ENCODE assay signal across 23 cellular contexts in the genomic region with DNA sequence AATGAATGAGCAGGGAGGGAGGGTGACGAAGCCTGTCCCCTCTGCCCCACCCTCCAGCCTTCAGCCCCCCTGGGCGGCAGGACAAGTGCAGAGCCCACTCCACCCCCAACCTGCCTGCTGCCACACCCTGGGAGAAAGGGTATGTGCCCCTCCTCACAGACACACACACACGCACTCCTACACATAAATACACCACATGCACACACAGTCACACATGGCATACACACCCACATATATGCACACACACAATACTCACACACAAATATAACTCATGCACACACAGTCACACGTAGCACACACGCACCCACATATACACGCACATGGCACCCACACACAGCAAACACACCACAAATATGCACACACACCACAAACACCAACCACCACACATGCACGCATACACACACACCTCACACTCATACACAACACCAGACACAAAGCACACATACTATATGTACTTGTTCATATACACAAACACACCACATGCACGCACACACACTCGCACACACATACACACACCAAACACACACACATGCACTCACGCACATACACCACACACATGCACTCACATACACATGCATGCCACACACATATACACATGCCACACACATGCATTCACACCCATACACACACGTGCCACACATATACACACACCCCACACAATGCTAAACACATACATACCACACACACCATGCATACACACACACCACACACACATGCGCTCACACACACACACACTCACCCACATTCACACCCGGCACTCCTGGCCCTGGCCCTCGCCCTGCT. TPM values are rescaled to one million over a fixed set of nuclear protein-coding genes. Genes with fewer than 3 reads are reported as not detected.
DNase-seq lines count a peak whose midpoint lies in the region; ATAC-seq lines count a peak whose summit lies in the region.
"Had no signal": no experiment of that assay in that cellular context is flagged by ENCODE, and none has a peak within 500 bp of the region (broad histone marks: within the 10 kb centered on the region; RNA-seq: fewer than 3 reads in every experiment).

No MANE protein-coding gene starts in this region.

- peak overlapping the region; percentile 50 for H3K27ac Mint-ChIP-seq in stimulated activated naive CD8-positive, alpha-beta T cell treated with anti-CD3 and anti-CD28 coated beads, Interleukin-15, Interleukin-2, amounts not matched to agents 100 ng/mL and 50 ng/mL, for 24 hours
- H3K27ac Mint-ChIP-seq in stimulated activated naive CD8-positive, alpha-beta T cell treated with anti-CD3 and anti-CD28 coated beads, Interleukin-15, amount 100 ng/mL, for 72 hours: no peak overlapping the region
- H3K27ac Mint-ChIP-seq in activated CD8-positive, alpha-beta T cell treated with anti-CD3 and anti-CD28 coated beads, Interleukin-2, amount 10 ng/mL, durations not matched to agents 7 days and 5 days: peak overlapping the region; percentile 7
- peak overlapping the region; percentile 2 to 86 (median 54) for H3K27ac Mint-ChIP-seq in immature natural killer cell
- H3K27ac Mint-ChIP-seq: nephron had no signal

- H3K4me3 Mint-ChIP-seq in stimulated activated naive CD8-positive, alpha-beta T cell treated with anti-CD3 and anti-CD28 coated beads, Interleukin-15, Interleukin-2, amounts not matched to agents 100 ng/mL and 50 ng/mL, for 24 hours: no peak overlapping the region
- no peak overlapping the region for H3K4me3 Mint-ChIP-seq in stimulated activated naive CD8-positive, alpha-beta T cell treated with anti-CD3 and anti-CD28 coated beads, Interleukin-15, amount 100 ng/mL, for 72 hours
- H3K4me3 Mint-ChIP-seq in activated CD8-positive, alpha-beta T cell treated with anti-CD3 and anti-CD28 coated beads, Interleukin-2, amount 10 ng/mL, durations not matched to agents 7 days and 5 days: no peak overlapping the region
- peak overlapping the region in 1 of 5 donors; percentile 1 for H3K4me3 Mint-ChIP-seq in immature natural killer cell
- H3K4me3 Mint-ChIP-seq: nephron had no signal

- CTCF ChIA-PET in activated CD8-positive, alpha-beta T cell treated with anti-CD3 and anti-CD28 coated beads, Interleukin-2, amount 10 ng/mL, durations not matched to agents 7 days and 5 days (lab: Charles Lee): no interaction called here

- ATAC-seq in stimulated activated naive CD8-positive, alpha-beta T cell treated with anti-CD3 and anti-CD28 coated beads, Interleukin-15, amount 100 ng/mL, for 72 hours: no peak
- ATAC-seq in activated CD8-positive, alpha-beta T cell treated with anti-CD3 and anti-CD28 coated beads, Interleukin-2, amount 10 ng/mL, durations not matched to agents 7 days and 5 days: no peak
- ATAC-seq: HCT116, left lobe of liver, sciatic nerve had no signal

- H3K4me1 Mint-ChIP-seq in stimulated activated naive CD8-positive, alpha-beta T cell treated with anti-CD3 and anti-CD28 coated beads, Interleukin-15, Interleukin-2, amounts not matched to agents 100 ng/mL and 50 ng/mL, for 24 hours (ENCODE audit: low read depth): peaks cover 31% of the 10 kb centered on the region
- H3K4me1 Mint-ChIP-seq in stimulated activated naive CD8-positive, alpha-beta T cell treated with anti-CD3 and anti-CD28 coated beads, Interleukin-15, amount 100 ng/mL, for 72 hours: peaks cover 43% of the 10 kb centered on the region
- H3K4me1 Mint-ChIP-seq in activated CD8-positive, alpha-beta T cell treated with anti-CD3 and anti-CD28 coated beads, Interleukin-2, amount 10 ng/mL, durations not matched to agents 7 days and 5 days (ENCODE audit: low read depth): peaks cover 17% of the 10 kb centered on the region
- peaks cover 34 to 49% of the 10 kb centered on the region in 2 donors for H3K4me1 Mint-ChIP-seq in immature natural killer cell

- POLR2A ChIA-PET in activated CD8-positive, alpha-beta T cell treated with anti-CD3 and anti-CD28 coated beads, Interleukin-2, amount 10 ng/mL, durations not matched to agents 7 days and 5 days (lab: Charles Lee): no interaction called here

- no peak for DNase-seq in stimulated activated naive CD8-positive, alpha-beta T cell treated with anti-CD3 and anti-CD28 coated beads, Interleukin-15, amount 100 ng/mL, for 72 hours
- DNase-seq in activated CD8-positive, alpha-beta T cell treated with anti-CD3 and anti-CD28 coated beads, Interleukin-2, amount 10 ng/mL, durations not matched to agents 7 days and 5 days: no peak
- DNase-seq in immature natural killer cell (no peak), NCI-H510A (lab: John Stamatoyannopoulos, UW) (no peak), HCEC 1CT (no peak), hypothalamus (lab: John Stamatoyannopoulos, UW) (no peak)
- no peak for DNase-seq in NK-92 treated with Interleukin-12 subunit alpha and Interleukin-12 subunit beta, amount 100 ng/mL, for 24 hours (lab: John Stamatoyannopoulos, UW)
- DNase-seq: activated CD4-positive, alpha-beta T cell treated with anti-CD3 and anti-CD28 coated beads for 48 hours; activated effector memory CD4-positive, alpha-beta T cell treated with anti-CD3 and anti-CD28 coated beads, Interleukin-2, amount 50 U/mL, for 16 hours; amniotic stem cell; dermis blood vessel endothelial cell; DMS153; midbrain; MV-4-11; NCI-H187 treated with DMSO at 0.1 percent for 48 hours; stimulated activated CD4-positive, alpha-beta T cell treated with anti-CD3 and anti-CD28 coated beads, Interleukin-15, amount 100 ng/mL, for 24 hours; stimulated activated CD8-positive, alpha-beta memory T cell treated with anti-CD3 and anti-CD28 coated beads, Interleukin-4, amount 100 ng/mL, for 48 hours had no signal

- no peaks in the 10 kb centered on the region for H3K27me3 Mint-ChIP-seq in stimulated activated naive CD8-positive, alpha-beta T cell treated with anti-CD3 and anti-CD28 coated beads, Interleukin-15, Interleukin-2, amounts not matched to agents 100 ng/mL and 50 ng/mL, for 24 hours
- H3K27me3 Mint-ChIP-seq in stimulated activated naive CD8-positive, alpha-beta T cell treated with anti-CD3 and anti-CD28 coated beads, Interleukin-15, amount 100 ng/mL, for 72 hours: no peaks in the 10 kb centered on the region
- no peaks in the 10 kb centered on the region for H3K27me3 Mint-ChIP-seq in activated CD8-positive, alpha-beta T cell treated with anti-CD3 and anti-CD28 coated beads, Interleukin-2, amount 10 ng/mL, durations not matched to agents 7 days and 5 days (ENCODE audit: low read depth)
- peaks cover 0 to 19% (median 2%) of the 10 kb centered on the region in 3 donors for H3K27me3 Mint-ChIP-seq in immature natural killer cell (ENCODE audit: low read depth in 3 of 3)

- H3K9me3 Mint-ChIP-seq in stimulated activated naive CD8-positive, alpha-beta T cell treated with anti-CD3 and anti-CD28 coated beads, Interleukin-15, Interleukin-2, amounts not matched to agents 100 ng/mL and 50 ng/mL, for 24 hours: no peaks in the 10 kb centered on the region
- H3K9me3 Mint-ChIP-seq in stimulated activated naive CD8-positive, alpha-beta T cell treated with anti-CD3 and anti-CD28 coated beads, Interleukin-15, amount 100 ng/mL, for 72 hours: no peaks in the 10 kb centered on the region
- H3K9me3 Mint-ChIP-seq in activated CD8-positive, alpha-beta T cell treated with anti-CD3 and anti-CD28 coated beads, Interleukin-2, amount 10 ng/mL, durations not matched to agents 7 days and 5 days (ENCODE audit: insufficient read depth): no peaks in the 10 kb centered on the region
- peaks cover 0 to under 1% (median 0%) of the 10 kb centered on the region in 6 donors for H3K9me3 Mint-ChIP-seq in immature natural killer cell
- H3K9me3 Mint-ChIP-seq: nephron had no signal

- H3K36me3 Mint-ChIP-seq in stimulated activated naive CD8-positive, alpha-beta T cell treated with anti-CD3 and anti-CD28 coated beads, Interleukin-15, Interleukin-2, amounts not matched to agents 100 ng/mL and 50 ng/mL, for 24 hours (ENCODE audit: low read depth): peaks cover 65% of the 10 kb centered on the region
- peaks cover 70% of the 10 kb centered on the region for H3K36me3 Mint-ChIP-seq in activated CD8-positive, alpha-beta T cell treated with anti-CD3 and anti-CD28 coated beads, Interleukin-2, amount 10 ng/mL, durations not matched to agents 7 days and 5 days (ENCODE audit: low read depth)
- H3K36me3 Mint-ChIP-seq in immature natural killer cell: peaks cover 20 to 49% (median 25%) of the 10 kb centered on the region in 3 donors

RNA-seq across cellular contexts. Expression of a gene that starts 16.4 kb away (rescaled TPM):
- total RNA-seq in activated CD8-positive, alpha-beta T cell treated with anti-CD3 and anti-CD28 coated beads, Interleukin-2, amount 10 ng/mL, durations not matched to agents 7 days and 5 days: 100 to 1,000 TPM; 503 to 530 TPM
- polyA plus RNA-seq in immature natural killer cell: 1,000 to 10,000 TPM; 1,416 to 2,161 (median 1,452) TPM
- total RNA-seq: G401 had no signal

RNA-seq across cellular contexts. Expression of a gene that starts 30.8 kb away (rescaled TPM):
- total RNA-seq in activated CD8-positive, alpha-beta T cell treated with anti-CD3 and anti-CD28 coated beads, Interleukin-2, amount 10 ng/mL, durations not matched to agents 7 days and 5 days: 10 to 100 TPM; 54.9 to 55.2 TPM
- 100 to 1,000 TPM in 1 of 3 donors, 10 to 100 TPM in 2; 67.7 to 103 (median 92.9) TPM for polyA plus RNA-seq in immature natural killer cell

RNA-seq across cellular contexts. Expression of a gene that starts 35.5 kb away (rescaled TPM):
- total RNA-seq in activated CD8-positive, alpha-beta T cell treated with anti-CD3 and anti-CD28 coated beads, Interleukin-2, amount 10 ng/mL, durations not matched to agents 7 days and 5 days: 10 to 100 TPM; 56.6 to 60.4 TPM
- 10 to 100 TPM in 2 of 3 donors, 1 to 10 TPM in 1; 7.1 to 12.4 (median 11.3) TPM for polyA plus RNA-seq in immature natural killer cell

Comparison
In these comparisons a context has a peak if more than half of its experiments do, and no peak if none do; other contexts are left out.
1. H3K27ac Mint-ChIP-seq: peak in stimulated activated naive CD8-positive, alpha-beta T cell treated with anti-CD3 and anti-CD28 coated beads, Interleukin-15, Interleukin-2, amounts not matched to agents 100 ng/mL and 50 ng/mL, for 24 hours (single experiment), activated CD8-positive, alpha-beta T cell treated with anti-CD3 and anti-CD28 coated beads, Interleukin-2, amount 10 ng/mL, durations not matched to agents 7 days and 5 days (single experiment) and immature natural killer cell (6 of 6); none in stimulated activated naive CD8-positive, alpha-beta T cell treated with anti-CD3 and anti-CD28 coated beads, Interleukin-15, amount 100 ng/mL, for 72 hours (0 of 2).